Comparison of ENCODE assay signal across 1 cellular context in the genomic region with DNA sequence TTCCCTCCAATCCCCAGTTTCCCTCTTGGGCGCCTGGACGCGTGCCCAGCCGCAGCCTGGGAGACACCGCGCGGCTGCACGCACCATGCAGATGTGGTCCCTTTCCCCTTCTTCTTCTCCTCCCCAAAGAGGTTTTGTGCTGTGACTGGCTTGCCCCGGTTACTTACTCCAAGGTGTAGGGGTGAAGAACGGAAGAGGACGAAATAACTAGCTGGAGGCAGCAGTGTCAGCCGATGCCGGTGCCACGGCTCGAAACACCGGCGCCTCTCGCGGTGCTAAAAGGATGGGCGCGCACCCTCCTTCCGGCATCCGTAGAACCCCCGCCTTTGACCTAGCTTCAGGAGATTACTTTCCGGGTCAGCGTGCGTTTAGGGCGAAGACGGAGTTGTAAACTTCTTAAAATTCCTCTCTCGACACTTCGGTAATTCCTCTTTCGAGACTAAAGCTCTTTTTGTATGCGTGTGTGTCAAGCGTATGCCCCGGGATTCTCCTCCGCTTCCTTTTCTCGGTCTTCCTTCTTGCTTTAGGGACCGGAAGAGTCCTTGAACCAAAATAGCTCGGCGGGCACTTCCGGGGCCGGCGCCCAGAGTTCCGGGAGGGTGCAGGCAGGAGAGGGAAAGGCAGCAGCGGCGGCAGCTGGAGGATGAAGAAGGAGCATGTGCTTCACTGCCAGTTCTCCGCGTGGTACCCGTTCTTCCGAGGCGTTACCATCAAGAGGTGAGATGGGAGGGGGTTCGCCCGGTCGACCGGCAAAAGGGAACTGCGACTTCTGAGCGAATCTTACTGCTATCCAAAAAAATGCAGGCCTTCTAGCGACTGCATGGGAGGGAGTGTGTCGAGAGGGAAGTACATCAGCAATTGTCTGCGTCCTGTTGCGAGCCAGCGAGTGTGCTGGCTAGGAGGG.
TF ChIP-seq lines count a peak whose summit lies in the region.

A gene with protein sequence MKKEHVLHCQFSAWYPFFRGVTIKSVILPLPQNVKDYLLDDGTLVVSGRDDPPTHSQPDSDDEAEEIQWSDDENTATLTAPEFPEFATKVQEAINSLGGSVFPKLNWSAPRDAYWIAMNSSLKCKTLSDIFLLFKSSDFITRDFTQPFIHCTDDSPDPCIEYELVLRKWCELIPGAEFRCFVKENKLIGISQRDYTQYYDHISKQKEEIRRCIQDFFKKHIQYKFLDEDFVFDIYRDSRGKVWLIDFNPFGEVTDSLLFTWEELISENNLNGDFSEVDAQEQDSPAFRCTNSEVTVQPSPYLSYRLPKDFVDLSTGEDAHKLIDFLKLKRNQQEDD (plus strand): TSS at position 586 of the 904 bp plus-strand sequence. CDS start 58 bp downstream, at position 644.
A gene (minus strand): TSS at position 289 of the 904 bp plus-strand sequence. CDS start 9,600 bp downstream, outside the sequence.

TF ChIP-seq in HEK293, 187 proteins besides CTCF, POLR2A, EP300 and RAD21 (continued from another document and continues in another):
- TF ChIP-seq, protein P1, sequence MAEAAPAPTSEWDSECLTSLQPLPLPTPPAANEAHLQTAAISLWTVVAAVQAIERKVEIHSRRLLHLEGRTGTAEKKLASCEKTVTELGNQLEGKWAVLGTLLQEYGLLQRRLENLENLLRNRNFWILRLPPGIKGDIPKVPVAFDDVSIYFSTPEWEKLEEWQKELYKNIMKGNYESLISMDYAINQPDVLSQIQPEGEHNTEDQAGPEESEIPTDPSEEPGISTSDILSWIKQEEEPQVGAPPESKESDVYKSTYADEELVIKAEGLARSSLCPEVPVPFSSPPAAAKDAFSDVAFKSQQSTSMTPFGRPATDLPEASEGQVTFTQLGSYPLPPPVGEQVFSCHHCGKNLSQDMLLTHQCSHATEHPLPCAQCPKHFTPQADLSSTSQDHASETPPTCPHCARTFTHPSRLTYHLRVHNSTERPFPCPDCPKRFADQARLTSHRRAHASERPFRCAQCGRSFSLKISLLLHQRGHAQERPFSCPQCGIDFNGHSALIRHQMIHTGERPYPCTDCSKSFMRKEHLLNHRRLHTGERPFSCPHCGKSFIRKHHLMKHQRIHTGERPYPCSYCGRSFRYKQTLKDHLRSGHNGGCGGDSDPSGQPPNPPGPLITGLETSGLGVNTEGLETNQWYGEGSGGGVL (tag by site-specific recombination; IDR thresholded peaks at IDR 0.05): peak; percentile 43; the same call in 1 of the 2 replicates
- TF ChIP-seq ZNF354C (tag by site-specific recombination; IDR thresholded peaks at IDR 0.05; ENCODE audit: borderline replicate concordance, low read depth) (no peak), ZNF473 (tag by site-specific recombination; IDR thresholded peaks at IDR 0.05) (no peak), ZNF157 (tag by site-specific recombination; IDR thresholded peaks at IDR 0.05) (no peak), ZEB2 (tag by site-specific recombination; IDR thresholded peaks at IDR 0.05) (peak; percentile 93), ZFHX2 (tag by site-specific recombination; conservative IDR thresholded peaks at IDR 0.05) (peak; percentile 26; the same call in 1 of the 2 replicates), GFI1B (tag by site-specific recombination; IDR thresholded peaks at IDR 0.05) (no peak), ZNF776 (tag by site-specific recombination; IDR thresholded peaks at IDR 0.05; ENCODE audit: borderline replicate concordance) (no peak), ZNF555 (tag by site-specific recombination; conservative IDR thresholded peaks at IDR 0.05) (no peak), ZNF791 (tag by site-specific recombination; IDR thresholded peaks at IDR 0.05) (no peak), ZNF610 (tag by site-specific recombination; IDR thresholded peaks at IDR 0.05; ENCODE audit: borderline replicate concordance) (peak; percentile 53; the same call in 1 of the 2 replicates), BCL11B (tag by site-specific recombination; IDR thresholded peaks at IDR 0.05; ENCODE audit: low read depth) (no peak), ZNF560 (tag by site-specific recombination; IDR thresholded peaks at IDR 0.05; ENCODE audit: borderline replicate concordance) (no peak), ZNF76 (tag by site-specific recombination; IDR thresholded peaks at IDR 0.05; ENCODE audit: borderline replicate concordance, low read depth) (peak; percentile 38; the same call in 1 of the 2 replicates), ZNF324 (tag by site-specific recombination; IDR thresholded peaks at IDR 0.05) (peak; percentile 77; the same call in 1 of the 2 replicates), ZSCAN23 (tag by site-specific recombination; IDR thresholded peaks at IDR 0.05) (no peak), ZNF184 (tag by site-specific recombination; IDR thresholded peaks at IDR 0.05) (peak; percentile 40; the same call in 1 of the 2 replicates), ZNF16 (tag by site-specific recombination; IDR thresholded peaks at IDR 0.05; ENCODE audit: low read depth) (no peak), HOXD13 (CRISPR knock-in tag; IDR thresholded peaks at IDR 0.05; ENCODE audit: borderline replicate concordance) (no peak), KLF10 (tag by site-specific recombination; IDR thresholded peaks at IDR 0.05) (peak; percentile 65), ZNF785 (tag by site-specific recombination; IDR thresholded peaks at IDR 0.05) (no peak), ZNF830 (tag by site-specific recombination; IDR thresholded peaks at IDR 0.05; ENCODE audit: low read depth) (no peak), WT1 (tag by site-specific recombination; IDR thresholded peaks at IDR 0.05) (0 out of 2 replicates have a peak, but pooled peaks have one; percentile 23), ZNF623 (tag by site-specific recombination; IDR thresholded peaks at IDR 0.05) (no peak), KLF16 (tag by site-specific recombination; IDR thresholded peaks at IDR 0.05) (peak; percentile 65), ZNF768 (tag by site-specific recombination; IDR thresholded peaks at IDR 0.05) (no peak), ZNF394 (tag by site-specific recombination; IDR thresholded peaks at IDR 0.05; ENCODE audit: borderline replicate concordance) (peak; percentile 58), ZNF24 (tag by site-specific recombination; IDR thresholded peaks at IDR 0.05) (peak; percentile 65), ZNF114 (tag by site-specific recombination; IDR thresholded peaks at IDR 0.05) (no peak), MEIS1 (CRISPR knock-in tag; IDR thresholded peaks at IDR 0.05; ENCODE audit: borderline replicate concordance) (no peak), ZNF48 (tag by site-specific recombination; IDR thresholded peaks at IDR 0.05) (no peak), YY1 (tag by site-specific recombination; IDR thresholded peaks at IDR 0.05) (peak; percentile 15; the same call in 1 of the 2 replicates), ZBTB8A (tag by site-specific recombination; IDR thresholded peaks at IDR 0.05) (peak; percentile 71), ZNF23 (tag by site-specific recombination; IDR thresholded peaks at IDR 0.05; ENCODE audit: borderline replicate concordance) (no peak), ZNF138 (tag by site-specific recombination; IDR thresholded peaks at IDR 0.05; ENCODE audit: borderline replicate concordance) (no peak), TRIM28 (IDR thresholded peaks at IDR 0.05; ENCODE audit: borderline replicate concordance, low read length) (peak; percentile 63; the same call in 1 of the 2 replicates)
- TF ChIP-seq, protein P2, sequence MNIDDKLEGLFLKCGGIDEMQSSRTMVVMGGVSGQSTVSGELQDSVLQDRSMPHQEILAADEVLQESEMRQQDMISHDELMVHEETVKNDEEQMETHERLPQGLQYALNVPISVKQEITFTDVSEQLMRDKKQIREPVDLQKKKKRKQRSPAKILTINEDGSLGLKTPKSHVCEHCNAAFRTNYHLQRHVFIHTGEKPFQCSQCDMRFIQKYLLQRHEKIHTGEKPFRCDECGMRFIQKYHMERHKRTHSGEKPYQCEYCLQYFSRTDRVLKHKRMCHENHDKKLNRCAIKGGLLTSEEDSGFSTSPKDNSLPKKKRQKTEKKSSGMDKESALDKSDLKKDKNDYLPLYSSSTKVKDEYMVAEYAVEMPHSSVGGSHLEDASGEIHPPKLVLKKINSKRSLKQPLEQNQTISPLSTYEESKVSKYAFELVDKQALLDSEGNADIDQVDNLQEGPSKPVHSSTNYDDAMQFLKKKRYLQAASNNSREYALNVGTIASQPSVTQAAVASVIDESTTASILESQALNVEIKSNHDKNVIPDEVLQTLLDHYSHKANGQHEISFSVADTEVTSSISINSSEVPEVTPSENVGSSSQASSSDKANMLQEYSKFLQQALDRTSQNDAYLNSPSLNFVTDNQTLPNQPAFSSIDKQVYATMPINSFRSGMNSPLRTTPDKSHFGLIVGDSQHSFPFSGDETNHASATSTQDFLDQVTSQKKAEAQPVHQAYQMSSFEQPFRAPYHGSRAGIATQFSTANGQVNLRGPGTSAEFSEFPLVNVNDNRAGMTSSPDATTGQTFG (tag by site-specific recombination; IDR thresholded peaks at IDR 0.05; ENCODE audit: borderline replicate concordance): no peak
- TF ChIP-seq, protein P3, sequence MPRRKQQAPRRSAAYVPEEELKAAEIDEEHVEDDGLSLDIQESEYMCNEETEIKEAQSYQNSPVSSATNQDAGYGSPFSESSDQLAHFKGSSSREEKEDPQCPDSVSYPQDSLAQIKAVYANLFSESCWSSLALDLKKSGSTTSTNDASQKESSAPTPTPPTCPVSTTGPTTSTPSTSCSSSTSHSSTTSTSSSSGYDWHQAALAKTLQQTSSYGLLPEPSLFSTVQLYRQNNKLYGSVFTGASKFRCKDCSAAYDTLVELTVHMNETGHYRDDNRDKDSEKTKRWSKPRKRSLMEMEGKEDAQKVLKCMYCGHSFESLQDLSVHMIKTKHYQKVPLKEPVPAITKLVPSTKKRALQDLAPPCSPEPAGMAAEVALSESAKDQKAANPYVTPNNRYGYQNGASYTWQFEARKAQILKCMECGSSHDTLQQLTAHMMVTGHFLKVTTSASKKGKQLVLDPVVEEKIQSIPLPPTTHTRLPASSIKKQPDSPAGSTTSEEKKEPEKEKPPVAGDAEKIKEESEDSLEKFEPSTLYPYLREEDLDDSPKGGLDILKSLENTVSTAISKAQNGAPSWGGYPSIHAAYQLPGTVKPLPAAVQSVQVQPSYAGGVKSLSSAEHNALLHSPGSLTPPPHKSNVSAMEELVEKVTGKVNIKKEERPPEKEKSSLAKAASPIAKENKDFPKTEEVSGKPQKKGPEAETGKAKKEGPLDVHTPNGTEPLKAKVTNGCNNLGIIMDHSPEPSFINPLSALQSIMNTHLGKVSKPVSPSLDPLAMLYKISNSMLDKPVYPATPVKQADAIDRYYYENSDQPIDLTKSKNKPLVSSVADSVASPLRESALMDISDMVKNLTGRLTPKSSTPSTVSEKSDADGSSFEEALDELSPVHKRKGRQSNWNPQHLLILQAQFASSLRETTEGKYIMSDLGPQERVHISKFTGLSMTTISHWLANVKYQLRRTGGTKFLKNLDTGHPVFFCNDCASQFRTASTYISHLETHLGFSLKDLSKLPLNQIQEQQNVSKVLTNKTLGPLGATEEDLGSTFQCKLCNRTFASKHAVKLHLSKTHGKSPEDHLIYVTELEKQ (tag by site-specific recombination; IDR thresholded peaks at IDR 0.05; ENCODE audit: borderline replicate concordance): 0 out of 2 replicates have a peak, but pooled peaks have one; percentile 18
- TF ChIP-seq, protein P4, sequence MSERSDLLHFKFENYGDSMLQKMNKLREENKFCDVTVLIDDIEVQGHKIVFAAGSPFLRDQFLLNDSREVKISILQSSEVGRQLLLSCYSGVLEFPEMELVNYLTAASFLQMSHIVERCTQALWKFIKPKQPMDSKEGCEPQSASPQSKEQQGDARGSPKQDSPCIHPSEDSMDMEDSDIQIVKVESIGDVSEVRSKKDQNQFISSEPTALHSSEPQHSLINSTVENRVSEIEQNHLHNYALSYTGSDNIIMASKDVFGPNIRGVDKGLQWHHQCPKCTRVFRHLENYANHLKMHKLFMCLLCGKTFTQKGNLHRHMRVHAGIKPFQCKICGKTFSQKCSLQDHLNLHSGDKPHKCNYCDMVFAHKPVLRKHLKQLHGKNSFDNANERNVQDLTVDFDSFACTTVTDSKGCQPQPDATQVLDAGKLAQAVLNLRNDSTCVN (tag by site-specific recombination; optimal IDR thresholded peaks at IDR 0.05): peak; percentile 84
- TF ChIP-seq, protein P5, sequence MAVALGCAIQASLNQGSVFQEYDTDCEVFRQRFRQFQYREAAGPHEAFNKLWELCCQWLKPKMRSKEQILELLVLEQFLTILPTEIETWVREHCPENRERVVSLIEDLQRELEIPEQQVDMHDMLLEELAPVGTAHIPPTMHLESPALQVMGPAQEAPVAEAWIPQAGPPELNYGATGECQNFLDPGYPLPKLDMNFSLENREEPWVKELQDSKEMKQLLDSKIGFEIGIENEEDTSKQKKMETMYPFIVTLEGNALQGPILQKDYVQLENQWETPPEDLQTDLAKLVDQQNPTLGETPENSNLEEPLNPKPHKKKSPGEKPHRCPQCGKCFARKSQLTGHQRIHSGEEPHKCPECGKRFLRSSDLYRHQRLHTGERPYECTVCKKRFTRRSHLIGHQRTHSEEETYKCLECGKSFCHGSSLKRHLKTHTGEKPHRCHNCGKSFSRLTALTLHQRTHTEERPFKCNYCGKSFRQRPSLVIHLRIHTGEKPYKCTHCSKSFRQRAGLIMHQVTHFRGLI (tag by site-specific recombination; IDR thresholded peaks at IDR 0.05): no peak; the same call in 1 of the 2 replicates
- TF ChIP-seq, protein P6, sequence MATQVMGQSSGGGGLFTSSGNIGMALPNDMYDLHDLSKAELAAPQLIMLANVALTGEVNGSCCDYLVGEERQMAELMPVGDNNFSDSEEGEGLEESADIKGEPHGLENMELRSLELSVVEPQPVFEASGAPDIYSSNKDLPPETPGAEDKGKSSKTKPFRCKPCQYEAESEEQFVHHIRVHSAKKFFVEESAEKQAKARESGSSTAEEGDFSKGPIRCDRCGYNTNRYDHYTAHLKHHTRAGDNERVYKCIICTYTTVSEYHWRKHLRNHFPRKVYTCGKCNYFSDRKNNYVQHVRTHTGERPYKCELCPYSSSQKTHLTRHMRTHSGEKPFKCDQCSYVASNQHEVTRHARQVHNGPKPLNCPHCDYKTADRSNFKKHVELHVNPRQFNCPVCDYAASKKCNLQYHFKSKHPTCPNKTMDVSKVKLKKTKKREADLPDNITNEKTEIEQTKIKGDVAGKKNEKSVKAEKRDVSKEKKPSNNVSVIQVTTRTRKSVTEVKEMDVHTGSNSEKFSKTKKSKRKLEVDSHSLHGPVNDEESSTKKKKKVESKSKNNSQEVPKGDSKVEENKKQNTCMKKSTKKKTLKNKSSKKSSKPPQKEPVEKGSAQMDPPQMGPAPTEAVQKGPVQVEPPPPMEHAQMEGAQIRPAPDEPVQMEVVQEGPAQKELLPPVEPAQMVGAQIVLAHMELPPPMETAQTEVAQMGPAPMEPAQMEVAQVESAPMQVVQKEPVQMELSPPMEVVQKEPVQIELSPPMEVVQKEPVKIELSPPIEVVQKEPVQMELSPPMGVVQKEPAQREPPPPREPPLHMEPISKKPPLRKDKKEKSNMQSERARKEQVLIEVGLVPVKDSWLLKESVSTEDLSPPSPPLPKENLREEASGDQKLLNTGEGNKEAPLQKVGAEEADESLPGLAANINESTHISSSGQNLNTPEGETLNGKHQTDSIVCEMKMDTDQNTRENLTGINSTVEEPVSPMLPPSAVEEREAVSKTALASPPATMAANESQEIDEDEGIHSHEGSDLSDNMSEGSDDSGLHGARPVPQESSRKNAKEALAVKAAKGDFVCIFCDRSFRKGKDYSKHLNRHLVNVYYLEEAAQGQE (tag by site-specific recombination; IDR thresholded peaks at IDR 0.05): no peak; the same call in 1 of the 2 replicates
